9 cellular contexts compared by ENCODE assay signal in the genomic region with DNA sequence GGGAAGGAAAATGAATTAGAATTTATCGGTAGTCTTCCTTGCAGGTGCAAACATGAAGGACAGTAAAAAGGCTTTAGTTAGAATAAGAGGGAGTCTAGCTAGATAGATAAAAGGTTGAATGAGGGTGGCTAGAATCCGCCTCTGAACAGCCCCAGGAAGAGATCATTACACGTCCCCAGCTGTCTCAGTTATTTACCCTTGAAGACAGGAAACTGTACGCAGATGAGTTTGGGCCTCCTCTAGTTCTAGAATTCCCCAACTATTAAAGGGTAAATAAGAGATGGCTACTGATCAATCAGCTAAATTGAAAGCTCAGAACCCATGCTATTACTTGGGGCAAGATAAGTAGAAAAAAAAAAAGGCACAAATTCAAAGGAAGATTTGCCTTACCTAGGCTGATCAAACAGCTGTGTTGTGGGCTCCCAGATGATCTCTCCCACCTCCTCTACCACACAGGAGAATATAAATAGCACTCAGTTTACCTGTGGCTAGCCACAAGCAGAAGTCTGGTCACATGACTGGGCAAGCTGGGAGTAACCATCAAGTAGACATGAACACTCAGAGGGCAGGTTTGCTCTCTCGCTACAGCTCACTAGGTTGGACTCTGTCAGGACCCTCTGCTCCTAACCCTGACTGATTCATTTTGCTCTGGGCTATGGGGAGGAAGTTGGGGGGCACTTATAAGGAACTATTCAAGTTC. TPM values are rescaled to one million over a fixed set of nuclear protein-coding genes. Genes with fewer than 3 reads are reported as not detected.
A peak's percentile ranks its signal among the peaks of the same experiment; 100 is the strongest.
DNase-seq lines count a peak whose midpoint lies in the region; ATAC-seq and TF ChIP-seq lines count a peak whose summit lies in the region.
"Had no signal": no experiment of that assay in that cellular context is flagged by ENCODE, and none has a peak within 500 bp of the region (broad histone marks: within the 10 kb centered on the region; RNA-seq: fewer than 3 reads in every experiment).

No MANE protein-coding gene starts in this region.

- peak overlapping the region; percentile 73 for H3K4me3 Mint-ChIP-seq in activated CD4-positive, alpha-beta T cell treated with anti-CD3 and anti-CD28 coated beads, Interleukin-2, amount 10 ng/mL, durations not matched to agents 7 days and 5 days
- peak overlapping the region; percentile 84 for H3K4me3 Mint-ChIP-seq in T-helper 17 cell
- peak overlapping the region; percentile 74 to 75 for H3K4me3 Mint-ChIP-seq in stimulated activated naive B cell treated with anti-CD40 and anti-IgM and Interleukin-4, amounts not matched to agents 10 μg/mL and 1 μg/mL and 100 μg/mL, for 72 hours

- intact Hi-C loops in thyroid gland (cut with DNase I) (no loop called here), psoas muscle (cut with DNase I) (no loop called here)

- ATAC-seq in HG02884 (IDR thresholded peaks at IDR 0.05; ENCODE audit: unreplicated experiment) (peak; percentile 46), T-helper 17 cell (peak; percentile 64), psoas muscle (no peak)
- ATAC-seq in stimulated activated naive B cell treated with anti-CD40 and anti-IgM and Interleukin-4, amounts not matched to agents 10 μg/mL and 1 μg/mL and 100 μg/mL, for 72 hours (replicated peaks), result peak; percentile 57 to 63

- peak overlapping the region in 1 of 3 donors; percentile 4 for H3K27ac ChIP-seq in thyroid gland
- H3K27ac ChIP-seq in psoas muscle, result no peak overlapping the region
- H3K27ac ChIP-seq: SJSA1 had no signal

- no peaks in the 10 kb centered on the region for H3K9me3 ChIP-seq in T-helper 17 cell (ENCODE audit: control insufficient read depth, low read length, poor library complexity, severe bottlenecking)
- H3K9me3 ChIP-seq in thyroid gland, result no peaks in the 10 kb centered on the region
- H3K9me3 ChIP-seq in psoas muscle, result no peaks in the 10 kb centered on the region
- H3K9me3 ChIP-seq: SJSA1 had no signal

- POLR2A ChIA-PET in activated CD4-positive, alpha-beta T cell treated with anti-CD3 and anti-CD28 coated beads, Interleukin-2, amount 10 ng/mL, durations not matched to agents 7 days and 5 days (lab: Charles Lee), result interaction anchor here (0.7 to 1.0 kb wide), 2 partner anchors 10 to 41 kb away, joined by 3 to 4 read pairs; a partner anchor contains a TSS

- no peak for TF ChIP-seq POLR2A in thyroid gland (IDR thresholded peaks at IDR 0.05)

- no peaks in the 10 kb centered on the region for H3K27me3 Mint-ChIP-seq in activated CD4-positive, alpha-beta T cell treated with anti-CD3 and anti-CD28 coated beads, Interleukin-2, amount 10 ng/mL, durations not matched to agents 7 days and 5 days
- H3K27me3 Mint-ChIP-seq in T-helper 17 cell, result no peaks in the 10 kb centered on the region
- H3K27me3 Mint-ChIP-seq in stimulated activated naive B cell treated with anti-CD40 and anti-IgM and Interleukin-4, amounts not matched to agents 10 μg/mL and 1 μg/mL and 100 μg/mL, for 72 hours, result no peaks in the 10 kb centered on the region

- H3K4me3 ChIP-seq in thyroid gland (replicated peaks in 1 of 3) (no peak overlapping the region), psoas muscle (no peak overlapping the region)
- H3K4me3 ChIP-seq: SJSA1 had no signal

- H3K4me1 Mint-ChIP-seq in activated CD4-positive, alpha-beta T cell treated with anti-CD3 and anti-CD28 coated beads, Interleukin-2, amount 10 ng/mL, durations not matched to agents 7 days and 5 days, result peaks cover 76% of the 10 kb centered on the region
- H3K4me1 Mint-ChIP-seq in T-helper 17 cell, result peaks cover 62% of the 10 kb centered on the region
- H3K4me1 Mint-ChIP-seq in stimulated activated naive B cell treated with anti-CD40 and anti-IgM and Interleukin-4, amounts not matched to agents 10 μg/mL and 1 μg/mL and 100 μg/mL, for 72 hours, result peaks cover 56 to 78% of the 10 kb centered on the region in 2 donors

- WGBS in thyroid gland, 2 donors, result 71 to 93% methylated on average over 5 of the region's 5 CpGs
- 71 to 78% (median 75%) methylated on average over 5 of the region's 5 CpGs for WGBS in psoas muscle, 3 donors

- peak; percentile 37 for DNase-seq in activated CD4-positive, alpha-beta T cell treated with anti-CD3 and anti-CD28 coated beads, Interleukin-2, amount 10 ng/mL, durations not matched to agents 7 days and 5 days
- DNase-seq in activated CD4-positive, alpha-beta T cell treated with anti-CD3 and anti-CD28 coated beads, Interleukin-2, amount 50 U/mL, for 4 hours, result no peak
- DNase-seq in T-helper 17 cell, result no peak
- peak; percentile 55 for DNase-seq in stimulated activated naive B cell treated with anti-CD40 and anti-IgM and Interleukin-4, amounts not matched to agents 10 μg/mL and 1 μg/mL and 100 μg/mL, for 72 hours
- no peak for DNase-seq in thyroid gland
- no peak for DNase-seq in ureter (ENCODE audit: low spot score)
- no peak for DNase-seq in psoas muscle

- peak overlapping the region; percentile 92 for H3K27ac Mint-ChIP-seq in activated CD4-positive, alpha-beta T cell treated with anti-CD3 and anti-CD28 coated beads, Interleukin-2, amount 10 ng/mL, durations not matched to agents 7 days and 5 days
- H3K27ac Mint-ChIP-seq in T-helper 17 cell, result peak overlapping the region; percentile 98
- H3K27ac Mint-ChIP-seq in stimulated activated naive B cell treated with anti-CD40 and anti-IgM and Interleukin-4, amounts not matched to agents 10 μg/mL and 1 μg/mL and 100 μg/mL, for 72 hours, result peak overlapping the region; percentile 91

- H3K9me3 Mint-ChIP-seq in activated CD4-positive, alpha-beta T cell treated with anti-CD3 and anti-CD28 coated beads, Interleukin-2, amount 10 ng/mL, durations not matched to agents 7 days and 5 days, result peaks cover 3% of the 10 kb centered on the region
- no peaks in the 10 kb centered on the region for H3K9me3 Mint-ChIP-seq in stimulated activated naive B cell treated with anti-CD40 and anti-IgM and Interleukin-4, amounts not matched to agents 10 μg/mL and 1 μg/mL and 100 μg/mL, for 72 hours

- no peaks in the 10 kb centered on the region for H3K27me3 ChIP-seq in thyroid gland
- no peaks in the 10 kb centered on the region for H3K27me3 ChIP-seq in psoas muscle (ENCODE audit: insufficient read depth in 3 of 3, low read length in 2 of 3)

- no peaks in the 10 kb centered on the region for H3K36me3 ChIP-seq in thyroid gland
- H3K36me3 ChIP-seq in psoas muscle (ENCODE audit: insufficient read depth in 1 of 2, low read depth in 1 of 2), result no peaks in the 10 kb centered on the region
- H3K36me3 ChIP-seq: SJSA1 had no signal

- H3K36me3 Mint-ChIP-seq in activated CD4-positive, alpha-beta T cell treated with anti-CD3 and anti-CD28 coated beads, Interleukin-2, amount 10 ng/mL, durations not matched to agents 7 days and 5 days (ENCODE audit: low read depth), result peaks cover 55% of the 10 kb centered on the region
- H3K36me3 Mint-ChIP-seq in T-helper 17 cell (ENCODE audit: low read depth), result peaks cover 6% of the 10 kb centered on the region
- peaks cover 10 to 25% of the 10 kb centered on the region in 2 donors for H3K36me3 Mint-ChIP-seq in stimulated activated naive B cell treated with anti-CD40 and anti-IgM and Interleukin-4, amounts not matched to agents 10 μg/mL and 1 μg/mL and 100 μg/mL, for 72 hours

- CTCF ChIA-PET in activated CD4-positive, alpha-beta T cell treated with anti-CD3 and anti-CD28 coated beads, Interleukin-2, amount 10 ng/mL, durations not matched to agents 7 days and 5 days (lab: Charles Lee), result interaction anchor here (0.8 to 5.4 kb wide), 10 partner anchors 10 to 177 kb away, joined by 3 to 50 read pairs (median 4); a partner anchor contains a TSS

- H3K4me1 ChIP-seq in thyroid gland (peaks cover 22 to 29% of the 10 kb centered on the region in 2 donors), psoas muscle (peaks cover 2% of the 10 kb centered on the region)
- H3K4me1 ChIP-seq: SJSA1 had no signal

- no peak for TF ChIP-seq CTCF in thyroid gland (IDR thresholded peaks at IDR 0.05)
- TF ChIP-seq CTCF in psoas muscle (IDR thresholded peaks at IDR 0.05), result no peak

RNA-seq across cellular contexts. Expression of a gene that starts 17.0 kb away (rescaled TPM):
- total RNA-seq in activated CD4-positive, alpha-beta T cell treated with anti-CD3 and anti-CD28 coated beads, Interleukin-2, amount 10 ng/mL, durations not matched to agents 7 days and 5 days, result 10 to 100 TPM; 30.6 to 34.1 TPM
- total RNA-seq in T-helper 17 cell, result 10 to 100 TPM; 58.9 to 68.6 TPM
- 10 to 100 TPM; 12.4 to 41.5 (median 23.3) TPM for total RNA-seq in thyroid gland
- 12.4 TPM for total RNA-seq in ureter
- 1 to 10 TPM in 3 of 4 donors, under 1 TPM in 1; 0.71 to 5.1 (median 2.2) TPM for total RNA-seq in psoas muscle
- 1 to 10 TPM; 1.8 to 2.7 (median 2.1) TPM for polyA plus RNA-seq in psoas muscle

RNA-seq across cellular contexts. Expression of a gene that starts 39.2 kb away (rescaled TPM):
- 10 to 100 TPM; 55.8 to 70.1 TPM for total RNA-seq in activated CD4-positive, alpha-beta T cell treated with anti-CD3 and anti-CD28 coated beads, Interleukin-2, amount 10 ng/mL, durations not matched to agents 7 days and 5 days
- 10 to 100 TPM; 63.8 to 66.8 TPM for total RNA-seq in T-helper 17 cell
- total RNA-seq in thyroid gland, result 100 to 1,000 TPM in 2 of 4 donors, 10 to 100 TPM in 2; 77.5 to 171 (median 94.7) TPM
- 55.5 TPM for total RNA-seq in ureter
- 10 to 100 TPM; 39.5 to 69.5 (median 60.9) TPM for total RNA-seq in psoas muscle
- 10 to 100 TPM; 60.7 to 85.7 (median 83.5) TPM for polyA plus RNA-seq in psoas muscle

RNA-seq across cellular contexts. Expression of a gene that starts 41.5 kb away (rescaled TPM):
- total RNA-seq in activated CD4-positive, alpha-beta T cell treated with anti-CD3 and anti-CD28 coated beads, Interleukin-2, amount 10 ng/mL, durations not matched to agents 7 days and 5 days, result 10 to 100 TPM; 78.5 to 82.4 TPM
- total RNA-seq in T-helper 17 cell, result 100 to 1,000 TPM; 191 to 201 TPM
- total RNA-seq in thyroid gland, result 100 to 1,000 TPM in 1 of 4 donors, 10 to 100 TPM in 3; 57.5 to 127 (median 76.1) TPM
- total RNA-seq in ureter, result 98.2 TPM
- 10 to 100 TPM; 27.6 to 60.7 (median 54.7) TPM for total RNA-seq in psoas muscle
- 10 to 100 TPM; 15.4 to 34.1 (median 16.5) TPM for polyA plus RNA-seq in psoas muscle

Comparison
In these comparisons a context has a peak if more than half of its experiments do, and no peak if none do; other contexts are left out.
1. DNase-seq: peak in activated CD4-positive, alpha-beta T cell treated with anti-CD3 and anti-CD28 coated beads, Interleukin-2, amount 10 ng/mL, durations not matched to agents 7 days and 5 days (single experiment) and stimulated activated naive B cell treated with anti-CD40 and anti-IgM and Interleukin-4, amounts not matched to agents 10 μg/mL and 1 μg/mL and 100 μg/mL, for 72 hours (single experiment); none in activated CD4-positive, alpha-beta T cell treated with anti-CD3 and anti-CD28 coated beads, Interleukin-2, amount 50 U/mL, for 4 hours (0 of 2), T-helper 17 cell (0 of 3), thyroid gland (0 of 2), ureter (single experiment) and psoas muscle (0 of 2).
2. ATAC-seq: peak in HG02884 (single experiment), T-helper 17 cell (single experiment) and stimulated activated naive B cell treated with anti-CD40 and anti-IgM and Interleukin-4, amounts not matched to agents 10 μg/mL and 1 μg/mL and 100 μg/mL, for 72 hours (2 of 2); none in psoas muscle (0 of 4).
3. Peak in every context shown above with its lines, with median percentiles within 50 percentile points of each other: H3K27ac Mint-ChIP-seq and H3K4me3 Mint-ChIP-seq.